Comparison of ENCODE assay signal across 29 cellular contexts in genomic region chr1:245428681-245429080, GRCh38.
"Had no signal": no experiment of that assay in that cellular context is flagged by ENCODE, and none has a peak within 500 bp of the region (broad histone marks: within the 10 kb centered on the region; RNA-seq: fewer than 3 reads in every experiment).

No MANE protein-coding gene starts in this region.

- H3K27me3 Mint-ChIP-seq: activated CD4-positive, alpha-beta memory T cell treated with anti-CD3 and anti-CD28 coated beads, Interleukin-2, amount 10 ng/mL, durations not matched to agents 7 days and 5 days; activated CD4-positive, alpha-beta T cell treated with anti-CD3 and anti-CD28 coated beads, Interleukin-2, amount 10 ng/mL, durations not matched to agents 7 days and 5 days; activated naive CD4-positive, alpha-beta T cell treated with anti-CD3 and anti-CD28 coated beads, Interleukin-2, amount 10 ng/mL, durations not matched to agents 7 days and 5 days had no signal

- H3K4me3 Mint-ChIP-seq: activated CD4-positive, alpha-beta memory T cell treated with anti-CD3 and anti-CD28 coated beads, Interleukin-2, amount 10 ng/mL, durations not matched to agents 7 days and 5 days; activated CD4-positive, alpha-beta T cell treated with anti-CD3 and anti-CD28 coated beads, Interleukin-2, amount 10 ng/mL, durations not matched to agents 7 days and 5 days; activated naive CD4-positive, alpha-beta T cell treated with anti-CD3 and anti-CD28 coated beads, Interleukin-2, amount 10 ng/mL, durations not matched to agents 7 days and 5 days; activated naive CD8-positive, alpha-beta T cell treated with anti-CD3 and anti-CD28 coated beads, Interleukin-2, amount 10 ng/mL, durations not matched to agents 7 days and 5 days; activated T-cell treated with anti-CD3 and anti-CD28 coated beads, Interleukin-2, amount 50 U/mL, for 24 hours; activated T-cell treated with anti-CD3 and anti-CD28 coated beads, Interleukin-2, amount 50 U/mL, for 72 hours; effector memory CD8-positive, alpha-beta T cell; WTC11 had no signal

- H3K9me3 Mint-ChIP-seq: activated naive CD4-positive, alpha-beta T cell treated with anti-CD3 and anti-CD28 coated beads, Interleukin-2, amount 10 ng/mL, durations not matched to agents 7 days and 5 days; activated naive CD4-positive, alpha-beta T cell treated with anti-CD3 and anti-CD28 coated beads, Interleukin-2, amount 50 U/mL, for 72 hours; activated T-cell treated with anti-CD3 and anti-CD28 coated beads, Interleukin-2, amount 50 U/mL, for 24 hours; activated T-cell treated with anti-CD3 and anti-CD28 coated beads, Interleukin-2, amount 50 U/mL, for 72 hours; WTC11 had no signal

- ATAC-seq: activated naive CD4-positive, alpha-beta T cell treated with anti-CD3 and anti-CD28 coated beads, Interleukin-2, amount 50 U/mL, for 72 hours; activated T-cell treated with anti-CD3 and anti-CD28 coated beads, Interleukin-2, amount 50 U/mL, for 72 hours; effector memory CD8-positive, alpha-beta T cell; gastroesophageal sphincter; WTC11 had no signal

- H3K4me1 Mint-ChIP-seq: activated CD4-positive, alpha-beta memory T cell treated with anti-CD3 and anti-CD28 coated beads, Interleukin-2, amount 10 ng/mL, durations not matched to agents 7 days and 5 days; activated CD4-positive, alpha-beta T cell treated with anti-CD3 and anti-CD28 coated beads, Interleukin-2, amount 10 ng/mL, durations not matched to agents 7 days and 5 days; activated naive CD4-positive, alpha-beta T cell treated with anti-CD3 and anti-CD28 coated beads, Interleukin-2, amount 10 ng/mL, durations not matched to agents 7 days and 5 days; activated naive CD8-positive, alpha-beta T cell treated with anti-CD3 and anti-CD28 coated beads, Interleukin-2, amount 10 ng/mL, durations not matched to agents 7 days and 5 days had no signal

- DNase-seq: activated CD4-positive, alpha-beta memory T cell treated with anti-CD3 and anti-CD28 coated beads, Interleukin-2, amount 10 ng/mL, durations not matched to agents 7 days and 5 days; activated CD4-positive, alpha-beta T cell treated with anti-CD3 and anti-CD28 coated beads for 1 hour; activated CD4-positive, alpha-beta T cell treated with anti-CD3 and anti-CD28 coated beads for 4 hours; activated CD4-positive, alpha-beta T cell treated with anti-CD3 and anti-CD28 coated beads, Interleukin-2, amount 10 ng/mL, durations not matched to agents 7 days and 5 days; activated CD4-positive, alpha-beta T cell treated with anti-CD3 and anti-CD28 coated beads, Interleukin-2, amount 50 U/mL, for 4 hours; activated CD8-positive, alpha-beta memory T cell treated with anti-CD3 and anti-CD28 coated beads, Interleukin-2, amount 50 U/mL, for 48 hours; activated gamma-delta T cell; activated naive CD4-positive, alpha-beta T cell; activated naive CD4-positive, alpha-beta T cell treated with anti-CD3 and anti-CD28 coated beads, Interleukin-2, amount 10 ng/mL, durations not matched to agents 7 days and 5 days; activated naive CD8-positive, alpha-beta T cell treated with anti-CD3 and anti-CD28 coated beads, Interleukin-2, amount 10 ng/mL, durations not matched to agents 7 days and 5 days; activated T-cell treated with anti-CD3 and anti-CD28 coated beads for 4 hours; activated T-cell treated with anti-CD3 and anti-CD28 coated beads, Interleukin-2, amount 50 U/mL, for 24 hours; activated T-cell treated with anti-CD3 and anti-CD28 coated beads, Interleukin-2, amount 50 U/mL, for 72 hours; amniotic stem cell; anterior cingulate cortex; brain microvascular endothelial cell; caudate nucleus; cortex of kidney; dermis blood vessel endothelial cell; effector CD4-positive, alpha-beta T cell; effector memory CD8-positive, alpha-beta T cell; erythroblast; foreskin melanocyte; T-helper 2 cell had no signal

- H3K27me3 ChIP-seq: brain microvascular endothelial cell, esophagus muscularis mucosa, gastroesophageal sphincter had no signal

- H3K27ac ChIP-seq: brain microvascular endothelial cell, esophagus muscularis mucosa, gastroesophageal sphincter, VCaP had no signal

- H3K4me3 ChIP-seq: esophagus muscularis mucosa, gastroesophageal sphincter had no signal

- H3K27ac Mint-ChIP-seq: activated CD4-positive, alpha-beta memory T cell treated with anti-CD3 and anti-CD28 coated beads, Interleukin-2, amount 10 ng/mL, durations not matched to agents 7 days and 5 days; activated CD4-positive, alpha-beta T cell treated with anti-CD3 and anti-CD28 coated beads, Interleukin-2, amount 10 ng/mL, durations not matched to agents 7 days and 5 days; activated naive CD4-positive, alpha-beta T cell treated with anti-CD3 and anti-CD28 coated beads, Interleukin-2, amount 10 ng/mL, durations not matched to agents 7 days and 5 days; activated naive CD4-positive, alpha-beta T cell treated with anti-CD3 and anti-CD28 coated beads, Interleukin-2, amount 50 U/mL, for 72 hours; activated naive CD8-positive, alpha-beta T cell treated with anti-CD3 and anti-CD28 coated beads, Interleukin-2, amount 10 ng/mL, durations not matched to agents 7 days and 5 days; activated T-cell treated with anti-CD3 and anti-CD28 coated beads, Interleukin-2, amount 50 U/mL, for 24 hours; activated T-cell treated with anti-CD3 and anti-CD28 coated beads, Interleukin-2, amount 50 U/mL, for 72 hours; effector memory CD8-positive, alpha-beta T cell; WTC11 had no signal

- H3K36me3 Mint-ChIP-seq: activated naive CD4-positive, alpha-beta T cell treated with anti-CD3 and anti-CD28 coated beads, Interleukin-2, amount 10 ng/mL, durations not matched to agents 7 days and 5 days; activated naive CD4-positive, alpha-beta T cell treated with anti-CD3 and anti-CD28 coated beads, Interleukin-2, amount 50 U/mL, for 72 hours; activated naive CD8-positive, alpha-beta T cell treated with anti-CD3 and anti-CD28 coated beads, Interleukin-2, amount 10 ng/mL, durations not matched to agents 7 days and 5 days; WTC11 had no signal

- H3K36me3 ChIP-seq: brain microvascular endothelial cell, esophagus muscularis mucosa, gastroesophageal sphincter had no signal

- H3K4me1 ChIP-seq: esophagus muscularis mucosa, gastroesophageal sphincter had no signal

- H3K9me3 ChIP-seq: esophagus muscularis mucosa, gastroesophageal sphincter had no signal
